Comparison of ENCODE assay signal across 8 cellular contexts in the genomic region with DNA sequence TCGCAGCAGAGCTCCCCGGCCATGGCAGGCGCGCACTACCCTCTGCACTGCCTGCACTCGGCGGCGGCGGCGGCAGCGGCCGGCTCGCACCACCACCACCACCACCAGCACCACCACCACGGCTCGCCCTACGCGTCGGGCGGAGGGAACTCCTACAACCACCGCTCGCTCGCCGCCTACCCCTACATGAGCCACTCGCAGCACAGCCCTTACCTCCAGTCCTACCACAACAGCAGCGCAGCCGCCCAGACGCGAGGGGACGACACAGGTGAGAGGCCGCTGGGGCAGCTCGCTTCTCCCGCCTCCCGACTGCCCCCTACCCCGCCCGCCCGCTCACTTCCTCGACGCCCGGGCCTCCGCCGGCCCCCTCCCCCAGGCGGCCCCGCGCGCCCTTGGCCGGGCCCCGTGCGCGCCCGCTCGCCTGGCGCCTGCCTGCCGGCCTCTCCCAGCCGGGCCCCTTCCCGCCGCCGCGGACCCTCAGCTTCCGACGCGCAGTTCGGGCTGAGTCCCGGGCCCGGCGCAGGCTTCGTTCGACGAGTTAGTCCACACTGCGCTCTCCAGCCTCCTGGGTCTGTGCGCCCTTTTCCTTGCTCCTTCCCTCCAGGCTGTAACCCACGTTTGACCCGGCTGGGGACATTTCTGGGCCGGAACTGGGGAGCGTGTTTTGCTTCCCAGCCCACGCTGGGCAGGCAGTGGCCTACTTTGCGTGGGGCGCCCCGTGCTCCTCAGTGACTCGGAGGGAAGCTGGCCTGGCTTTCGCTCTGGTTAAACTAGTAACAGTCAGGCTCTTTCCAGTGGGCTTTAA. TPM values are rescaled to one million over a fixed set of nuclear protein-coding genes. Genes with fewer than 3 reads are reported as not detected.
A peak's percentile ranks its signal among the peaks of the same experiment; 100 is the strongest.
DNase-seq lines count a peak whose midpoint lies in the region; ATAC-seq and TF ChIP-seq lines count a peak whose summit lies in the region.

No MANE protein-coding gene starts in this region.

- peak overlapping the region in 9 of 10 donors; percentile 19 to 48 (median 38) for H3K4me3 ChIP-seq in heart right ventricle
- peak overlapping the region; percentile 24 to 52 (median 32) for H3K4me3 ChIP-seq in gastrocnemius medialis

- no peak overlapping the region for H3K27ac Mint-ChIP-seq in activated T-helper 2 cell treated with anti-CD3 and anti-CD28 coated beads, Interferon-gamma antibody, Interleukin-2, Interleukin-4, amounts not matched to agents 10 μg/mL and 5 μg/mL and 100 μg/mL, durations not matched to agents 14 hours and 24 hours and 36 hours

- H3K27me3 Mint-ChIP-seq in activated T-helper 2 cell treated with anti-CD3 and anti-CD28 coated beads, Interferon-gamma antibody, Interleukin-2, Interleukin-4, amounts not matched to agents 10 μg/mL and 5 μg/mL and 100 μg/mL, durations not matched to agents 14 hours and 24 hours and 36 hours (ENCODE audit: low read depth) = peaks cover 83% of the 10 kb centered on the region

- TF ChIP-seq POLR2A in gastrocnemius medialis (IDR thresholded peaks at IDR 0.05) = no peak

- TF ChIP-seq CTCF in heart right ventricle (IDR thresholded peaks at IDR 0.05) = no peak
- TF ChIP-seq CTCF in gastrocnemius medialis (IDR thresholded peaks at IDR 0.05 in 4 of 5, conservative IDR thresholded peaks at IDR 0.05 in 1 of 5) = no peak

- H3K4me1 Mint-ChIP-seq in activated T-helper 2 cell treated with anti-CD3 and anti-CD28 coated beads, Interferon-gamma antibody, Interleukin-2, Interleukin-4, amounts not matched to agents 10 μg/mL and 5 μg/mL and 100 μg/mL, durations not matched to agents 14 hours and 24 hours and 36 hours (ENCODE audit: low read depth) = peaks cover 4% of the 10 kb centered on the region

- H3K9me3 Mint-ChIP-seq in activated T-helper 2 cell treated with anti-CD3 and anti-CD28 coated beads, Interferon-gamma antibody, Interleukin-2, Interleukin-4, amounts not matched to agents 10 μg/mL and 5 μg/mL and 100 μg/mL, durations not matched to agents 14 hours and 24 hours and 36 hours = no peaks in the 10 kb centered on the region

- H3K27me3 ChIP-seq in heart right ventricle (peaks cover 61 to 100% (median 100%) of the 10 kb centered on the region in 7 donors), gastrocnemius medialis (peaks cover 88 to 97% (median 93%) of the 10 kb centered on the region in 3 donors)

- in situ Hi-C loops in Caki2 (cut with HindIII; ENCODE audit: low pct_unique_long_range_greater_than_20kb, low sequenced_read_pairs) = no loop called here
- in situ Hi-C loops in gastrocnemius medialis (cut with MboI; ENCODE audit: low sequenced_read_pairs in 4 of 4) = no loop called here

- H3K4me1 ChIP-seq in heart right ventricle = peaks cover 5 to 31% (median 24%) of the 10 kb centered on the region in 9 donors
- H3K4me1 ChIP-seq in gastrocnemius medialis = peaks cover 7 to 9% of the 10 kb centered on the region in 2 donors

- intact Hi-C loops in activated T-helper 2 cell treated with anti-CD3 and anti-CD28 coated beads, Interferon-gamma antibody, Interleukin-2, Interleukin-4, amounts not matched to agents 10 μg/mL and 5 μg/mL and 100 μg/mL, durations not matched to agents 14 hours and 24 hours and 36 hours (cut with micrococcal nuclease) = no loop called here
- intact Hi-C loops in heart right ventricle (cut with DNase I) = no loop called here
- intact Hi-C loops in gastrocnemius medialis (cut with DNase I; ENCODE audit: low total_unique reads) = no loop called here

- H3K36me3 Mint-ChIP-seq in activated T-helper 2 cell treated with anti-CD3 and anti-CD28 coated beads, Interferon-gamma antibody, Interleukin-2, Interleukin-4, amounts not matched to agents 10 μg/mL and 5 μg/mL and 100 μg/mL, durations not matched to agents 14 hours and 24 hours and 36 hours (ENCODE audit: low read depth) = peaks cover 3% of the 10 kb centered on the region

- ATAC-seq in GM21723 (IDR thresholded peaks at IDR 0.05; ENCODE audit: unreplicated experiment) (peak; percentile 81), heart right ventricle (peak in 5 of 8 donors; percentile 40 to 85 (median 70)), gastrocnemius medialis (no peak)

- H3K9me3 ChIP-seq in heart right ventricle (no peaks in the 10 kb centered on the region), gastrocnemius medialis (no peaks in the 10 kb centered on the region)

- no peaks in the 10 kb centered on the region for H3K36me3 ChIP-seq in heart right ventricle
- H3K36me3 ChIP-seq in gastrocnemius medialis = no peaks in the 10 kb centered on the region

- DNase-seq in Caki2 (ENCODE audit: low read depth) (peak; percentile 68), NCI-H128 (lab: John Stamatoyannopoulos, UW; ENCODE audit: unreplicated experiment) (peak; percentile 11), heart right ventricle (no peak), gastrocnemius medialis (no peak), COR-L47 (lab: John Stamatoyannopoulos, UW) (no peak), GOT3 (lab: John Stamatoyannopoulos, UW) (no peak)
- DNase-seq in activated T-helper 2 cell treated with anti-CD3 and anti-CD28 coated beads, Interferon-gamma antibody, Interleukin-2, Interleukin-4, amounts not matched to agents 10 μg/mL and 5 μg/mL and 100 μg/mL, durations not matched to agents 14 hours and 24 hours and 36 hours (ENCODE audit: low spot score) = no peak

- H3K4me3 Mint-ChIP-seq in activated T-helper 2 cell treated with anti-CD3 and anti-CD28 coated beads, Interferon-gamma antibody, Interleukin-2, Interleukin-4, amounts not matched to agents 10 μg/mL and 5 μg/mL and 100 μg/mL, durations not matched to agents 14 hours and 24 hours and 36 hours (ENCODE audit: low read depth) = peak overlapping the region; percentile 64

- WGBS in heart right ventricle, 2 donors = 1 to 2% methylated on average over 56 to 77 of the region's 79 CpGs

- no peak overlapping the region for H3K27ac ChIP-seq in heart right ventricle
- H3K27ac ChIP-seq in gastrocnemius medialis = no peak overlapping the region

RNA-seq across cellular contexts. Expression of a gene that starts 1.0 kb away (rescaled TPM):
- 0.54 and 4.3 TPM in 2 replicates for total RNA-seq in Caki2 (2014; rRNA removed; shearing (Covaris generic); ENCODE audit: low replicate concordance)
- not detected in 2 replicates for total RNA-seq in activated T-helper 2 cell treated with anti-CD3 and anti-CD28 coated beads, Interferon-gamma antibody, Interleukin-2, Interleukin-4, amounts not matched to agents 10 μg/mL and 5 μg/mL and 100 μg/mL, durations not matched to agents 14 hours and 24 hours and 36 hours
- not detected for total RNA-seq in heart right ventricle
- not detected for polyA plus RNA-seq in heart right ventricle
- not detected for total RNA-seq in gastrocnemius medialis

RNA-seq across cellular contexts. Expression of a gene that starts 18.3 kb away (rescaled TPM):
- total RNA-seq in Caki2 (2014; rRNA removed; shearing (Covaris generic); ENCODE audit: low replicate concordance) = 0.10 TPM in 1 of 2 replicates, not detected in the other
- total RNA-seq in activated T-helper 2 cell treated with anti-CD3 and anti-CD28 coated beads, Interferon-gamma antibody, Interleukin-2, Interleukin-4, amounts not matched to agents 10 μg/mL and 5 μg/mL and 100 μg/mL, durations not matched to agents 14 hours and 24 hours and 36 hours = not detected in 2 replicates
- total RNA-seq in heart right ventricle (not detected), gastrocnemius medialis (under 1 TPM in 1 of 4 donors, not detected in 3; 0.41 TPM)
- polyA plus RNA-seq in heart right ventricle = under 1 TPM in 1 of 2 donors, not detected in 1; 0.09 TPM

Comparison
In these comparisons a context has a peak if more than half of its experiments do, and no peak if none do; other contexts are left out.
1. DNase-seq: peak in Caki2 (single experiment) and NCI-H128 (single experiment); none in activated T-helper 2 cell treated with anti-CD3 and anti-CD28 coated beads, Interferon-gamma antibody, Interleukin-2, Interleukin-4, amounts not matched to agents 10 μg/mL and 5 μg/mL and 100 μg/mL, durations not matched to agents 14 hours and 24 hours and 36 hours (single experiment), heart right ventricle (0 of 2), gastrocnemius medialis (0 of 2), COR-L47 (single experiment) and GOT3 (single experiment).
2. ATAC-seq: peak in GM21723 (single experiment) and heart right ventricle (5 of 8); none in gastrocnemius medialis (0 of 2).